ENCODE assay signal across 8 cellular contexts in genomic region chr19:11813801-11814706, GRCh38. TPM values are rescaled to one million over a fixed set of nuclear protein-coding genes. Genes with fewer than 3 reads are reported as not detected.
DNase-seq lines count a peak whose midpoint lies in the region; ATAC-seq and TF ChIP-seq lines count a peak whose summit lies in the region.

TSS of gene ZNF440 (plus strand) at chr19:11814273. CDS start at chr19:11814448, 175 bp downstream.

- peaks cover 15% of the 10 kb centered on the region for H3K4me1 Mint-ChIP-seq in nephron progenitor cell
- H3K4me1 Mint-ChIP-seq in stimulated activated naive CD8-positive, alpha-beta T cell treated with anti-CD3 and anti-CD28 coated beads, Interleukin-15, Interleukin-2, amounts not matched to agents 100 ng/mL and 50 ng/mL, for 24 hours (ENCODE audit: low read depth) = peaks cover 27% of the 10 kb centered on the region

- H3K27ac Mint-ChIP-seq in nephron progenitor cell = peak within 1 kb of the TSS; percentile 96
- H3K27ac Mint-ChIP-seq in stimulated activated naive CD8-positive, alpha-beta T cell treated with anti-CD3 and anti-CD28 coated beads, Interleukin-15, Interleukin-2, amounts not matched to agents 100 ng/mL and 50 ng/mL, for 24 hours = peak within 1 kb of the TSS; percentile 65

- peak within 1 kb of the TSS; percentile 93 for H3K4me3 Mint-ChIP-seq in nephron progenitor cell
- peak within 1 kb of the TSS; percentile 89 for H3K4me3 Mint-ChIP-seq in stimulated activated naive CD8-positive, alpha-beta T cell treated with anti-CD3 and anti-CD28 coated beads, Interleukin-15, Interleukin-2, amounts not matched to agents 100 ng/mL and 50 ng/mL, for 24 hours

- peak within 1 kb of the TSS; percentile 95 for H3K4me3 ChIP-seq in Jurkat, Clone E6-1 (ENCODE audit: low read length)

- ATAC-seq in GM21576 (IDR thresholded peaks at IDR 0.05; ENCODE audit: unreplicated experiment) = peak; percentile 97

- no peak for TF ChIP-seq CTCF in nephron progenitor cell (IDR thresholded peaks at IDR 0.05)

- peaks cover 5% of the 10 kb centered on the region for H3K27me3 Mint-ChIP-seq in nephron progenitor cell (ENCODE audit: low read depth, poor library complexity)
- H3K27me3 Mint-ChIP-seq in stimulated activated naive CD8-positive, alpha-beta T cell treated with anti-CD3 and anti-CD28 coated beads, Interleukin-15, Interleukin-2, amounts not matched to agents 100 ng/mL and 50 ng/mL, for 24 hours = no peaks in the 10 kb centered on the region

- DNase-seq in DMS53 (lab: John Stamatoyannopoulos, UW) (peak; percentile 96), RPMI7951 (ENCODE audit: low read depth) (peak; percentile 93), fibroblast of the conjunctiva (ENCODE audit: low read depth) (peak; percentile 84), nephron progenitor cell (peak; percentile 98)
- DNase-seq in Jurkat, Clone E6-1 (ENCODE audit: low read depth, low spot score) = peak; percentile 78
- DNase-seq in activated T-helper 9 cell treated with anti-CD3 and anti-CD28 coated beads, Interleukin-2, amount 50 U/mL, for 16 hours (ENCODE audit: low read depth) = peak; percentile 78

- peaks cover 73% of the 10 kb centered on the region for H3K36me3 Mint-ChIP-seq in nephron progenitor cell (ENCODE audit: low read depth)
- peaks cover 20% of the 10 kb centered on the region for H3K36me3 Mint-ChIP-seq in stimulated activated naive CD8-positive, alpha-beta T cell treated with anti-CD3 and anti-CD28 coated beads, Interleukin-15, Interleukin-2, amounts not matched to agents 100 ng/mL and 50 ng/mL, for 24 hours (ENCODE audit: low read depth)

- peaks cover 87% of the 10 kb centered on the region for H3K9me3 Mint-ChIP-seq in nephron progenitor cell
- H3K9me3 Mint-ChIP-seq in stimulated activated naive CD8-positive, alpha-beta T cell treated with anti-CD3 and anti-CD28 coated beads, Interleukin-15, Interleukin-2, amounts not matched to agents 100 ng/mL and 50 ng/mL, for 24 hours = peaks cover 8% of the 10 kb centered on the region

RNA-seq across cellular contexts. Expression of gene ZNF440, which starts in this region (rescaled TPM):
- 3.4 TPM for polyA plus RNA-seq in Jurkat, Clone E6-1 (2012; ENCODE audit: insufficient read depth, insufficient read length)
- 6.7 and 6.8 TPM in 2 replicates for total RNA-seq in RPMI7951 (2014; rRNA removed; shearing (Covaris generic))

Comparison
In these comparisons a context has a peak if more than half of its experiments do, and no peak if none do; other contexts are left out.
1. Peak in every context shown above with its lines: DNase-seq, ATAC-seq and H3K4me3 ChIP-seq.